12 cellular contexts compared by ENCODE assay signal in the genomic region with DNA sequence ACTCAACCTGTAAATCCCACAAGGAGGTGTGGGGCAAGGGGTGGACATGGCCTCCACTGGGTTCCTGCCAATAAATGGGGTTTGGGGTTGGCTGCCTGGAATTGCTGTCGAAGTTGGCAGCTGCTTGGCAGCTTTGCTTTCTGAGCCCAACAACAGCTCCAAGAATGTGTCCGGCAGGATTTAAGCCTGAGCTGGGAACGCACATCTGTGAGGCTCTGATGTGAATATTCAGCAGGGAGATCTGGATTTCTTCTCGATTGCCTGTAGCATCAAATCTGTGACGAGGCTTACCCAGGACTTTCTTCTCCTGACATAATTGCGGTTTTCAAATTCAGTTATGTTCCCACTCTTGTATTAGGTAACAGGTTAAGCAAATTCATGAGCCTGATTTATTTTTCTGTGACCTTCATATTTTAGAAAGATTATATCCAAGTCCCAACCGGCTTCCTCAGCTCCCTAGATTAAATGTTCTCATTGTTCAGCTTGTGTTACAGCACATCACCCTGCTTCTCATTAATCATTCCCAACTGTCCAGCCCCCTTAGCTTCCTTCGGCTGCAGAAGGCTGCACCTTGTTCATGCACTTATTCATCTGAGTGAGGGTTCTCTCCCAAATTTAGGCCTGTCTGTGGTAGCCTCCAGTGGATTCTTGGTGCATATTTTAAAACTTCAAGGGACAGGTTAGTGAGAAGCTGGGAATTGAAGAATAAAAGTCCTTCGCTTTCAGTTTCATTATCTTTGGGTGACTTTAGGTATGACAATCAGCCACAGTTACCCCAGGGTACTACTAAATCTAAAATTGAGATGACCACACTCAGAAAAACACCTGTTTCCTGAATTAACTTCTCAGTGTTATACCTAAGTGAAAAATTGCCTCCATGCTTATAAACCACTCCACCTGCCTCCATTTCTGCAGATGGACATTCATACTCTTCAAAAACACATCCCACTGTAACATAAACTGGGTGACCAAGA.
DNase-seq lines count a peak whose midpoint lies in the region; ATAC-seq, FAIRE-seq and TF ChIP-seq lines count a peak whose summit lies in the region.
"Had no signal": no experiment of that assay in that cellular context is flagged by ENCODE, and none has a peak within 500 bp of the region (broad histone marks: within the 10 kb centered on the region; RNA-seq: fewer than 3 reads in every experiment).

No MANE protein-coding gene starts in this region.

- no peak overlapping the region for H2BK5ac ChIP-seq in H9 (ENCODE audit: insufficient read length, low read length)

- H3K9ac ChIP-seq in Karpas-422 (ENCODE audit: low read length): no peak overlapping the region
- H3K9ac ChIP-seq in H9 (ENCODE audit: extremely low read depth, insufficient read length, low read length): no peak overlapping the region

- H3K27me3 Mint-ChIP-seq in H9 (ENCODE audit: low read depth): no peaks in the 10 kb centered on the region
- H3K27me3 Mint-ChIP-seq: activated T-helper 17 cell treated with anti-CD3 and anti-CD28 coated beads, Interleukin-2, amount 50 U/mL, for 72 hours had no signal

- H3K4me2 ChIP-seq in Karpas-422 (ENCODE audit: low read depth, low read length, poor library complexity, severe bottlenecking) (no peak overlapping the region), H9 (ENCODE audit: insufficient read depth, insufficient read length, low read length) (no peak overlapping the region)

- peak in 3 of 6 donors; percentile 16 to 38 (median 33) for DNase-seq in pancreas
- no peak for DNase-seq in Karpas-422
- no peak for DNase-seq in H9
- no peak for DNase-seq in superior temporal gyrus (ENCODE audit: extremely low spot score)
- no peak for DNase-seq in HUDEP-2 (lab: John Stamatoyannopoulos, UW; ENCODE audit: unreplicated experiment in 76 of 76)

- no peaks in the 10 kb centered on the region for H3K9me2 ChIP-seq in Karpas-422 (replicated peaks; ENCODE audit: insufficient read depth, low read length)

- no peak overlapping the region for H4K8ac ChIP-seq in H9 (replicated peaks; ENCODE audit: insufficient read length, low read depth, low read length)

- TF ChIP-seq CTCF in pancreas (IDR thresholded peaks at IDR 0.05) (no peak), H9 (conservative IDR thresholded peaks at IDR 0.05) (no peak)

- H3K27ac ChIP-seq in pancreas (no peak overlapping the region), Karpas-422 (ENCODE audit: low read length) (no peak overlapping the region), H9 (ENCODE audit: insufficient read length, low read depth, low read length) (no peak overlapping the region)

- no peak overlapping the region for H3K27ac Mint-ChIP-seq in H9
- H3K27ac Mint-ChIP-seq: activated T-helper 17 cell treated with anti-CD3 and anti-CD28 coated beads, Interleukin-2, amount 50 U/mL, for 72 hours; T-helper 1 cell treated with Interleukin-12 subunit alpha and Interleukin-12 subunit beta and Interleukin-4 antibody, amounts not matched to agents 30 μg/mL and 1 μg/mL, for 36 hours had no signal

- H3K27me3 ChIP-seq in pancreas (no peaks in the 10 kb centered on the region), Karpas-422 (ENCODE audit: low read length) (no peaks in the 10 kb centered on the region), H9 (ENCODE audit: insufficient read depth, low read length) (no peaks in the 10 kb centered on the region)

- H3K14ac ChIP-seq in H9 (ENCODE audit: insufficient read depth, low read length): no peak overlapping the region

- no peaks in the 10 kb centered on the region for H3K9me3 Mint-ChIP-seq in H9
- H3K9me3 Mint-ChIP-seq: activated T-helper 17 cell treated with anti-CD3 and anti-CD28 coated beads, Interleukin-2, amount 50 U/mL, for 72 hours; T-helper 1 cell treated with Interleukin-12 subunit alpha and Interleukin-12 subunit beta and Interleukin-4 antibody, amounts not matched to agents 30 μg/mL and 1 μg/mL, for 36 hours had no signal

- H3K36me3 Mint-ChIP-seq in H9 (ENCODE audit: insufficient read depth in 1 of 3, low read depth in 3 of 3): no peaks in the 10 kb centered on the region

- no peak overlapping the region for H2BK120ac ChIP-seq in H9 (ENCODE audit: low read depth, low read length, poor library complexity, severe bottlenecking)

- H3K79me1 ChIP-seq in H9 (ENCODE audit: insufficient read depth, low read depth, low read length, poor library complexity, severe bottlenecking): no peaks in the 10 kb centered on the region

- no peak overlapping the region for H3K56ac ChIP-seq in H9 (ENCODE audit: insufficient read length, low read depth, low read length)

- WGBS in pancreas, 2 donors: 20 to 26% methylated on average over 9 of the region's 9 CpGs
- WGBS in H9 (ENCODE audit: extremely low coverage, insufficient read length, low lambda C conversion rate): no CpG with 5 or more reads among the region's 9 CpGs

- H4K91ac ChIP-seq in H9 (ENCODE audit: insufficient read length, low read depth, low read length): no peak overlapping the region

- intact Hi-C loops in pancreas (cut with DNase I): no loop called here

- no peak overlapping the region for H2BK15ac ChIP-seq in H9 (ENCODE audit: low read depth, low read length)

- H3T11ph ChIP-seq in H9 (ENCODE audit: low read length): no peak overlapping the region

- no peak overlapping the region for H3K23ac ChIP-seq in H9 (ENCODE audit: insufficient read length, low read depth, low read length)

- H3K23me2 ChIP-seq in H9 (ENCODE audit: insufficient read length, low read depth, low read length, poor library complexity, severe bottlenecking): peaks cover 4% of the 10 kb centered on the region

- no peak overlapping the region for H3K18ac ChIP-seq in H9 (ENCODE audit: insufficient read length, low read depth, low read length)

- H2BK20ac ChIP-seq in H9 (ENCODE audit: low read depth, low read length, poor library complexity, severe bottlenecking): no peak overlapping the region

- no peak overlapping the region for H2BK12ac ChIP-seq in H9 (ENCODE audit: insufficient read length, low read depth, low read length)

- ATAC-seq in GM19035 (IDR thresholded peaks at IDR 0.05; ENCODE audit: unreplicated experiment): peak; percentile 86
- ATAC-seq in HG02610 (IDR thresholded peaks at IDR 0.05; ENCODE audit: unreplicated experiment): peak; percentile 94
- peak; percentile 74 for ATAC-seq in HG03575 (IDR thresholded peaks at IDR 0.05; ENCODE audit: extremely low read depth, insufficient number of reproducible peaks, low FRiP score, unreplicated experiment)
- ATAC-seq in pancreas: peak; percentile 29 to 65 (median 53)
- ATAC-seq: activated T-helper 17 cell treated with anti-CD3 and anti-CD28 coated beads, Interleukin-2, amount 50 U/mL, for 72 hours had no signal

- peaks cover 0 to 7% (median 3%) of the 10 kb centered on the region in 3 donors for H3K4me1 ChIP-seq in pancreas
- H3K4me1 ChIP-seq in Karpas-422 (ENCODE audit: low read length): peaks cover 19% of the 10 kb centered on the region
- no peaks in the 10 kb centered on the region for H3K4me1 ChIP-seq in H9 (ENCODE audit: insufficient read depth, low read length)

- H3K36me3 ChIP-seq in pancreas (peaks cover 0 to 19% (median 0%) of the 10 kb centered on the region in 3 donors), Karpas-422 (ENCODE audit: insufficient read depth, low read length) (peaks cover 18% of the 10 kb centered on the region; the same call in 1 of the 2 replicates)

- no peak overlapping the region for H3K4me3 ChIP-seq in pancreas
- H3K4me3 ChIP-seq in Karpas-422 (ENCODE audit: low read length): no peak overlapping the region
- H3K4me3 ChIP-seq: skin epidermis had no signal

- H3K79me2 ChIP-seq in Karpas-422 (ENCODE audit: low read length) (no peaks in the 10 kb centered on the region), H9 (ENCODE audit: insufficient read depth, low read length) (no peaks in the 10 kb centered on the region)

- H3K4me3 Mint-ChIP-seq in H9: no peak overlapping the region
- H3K4me3 Mint-ChIP-seq: activated T-helper 17 cell treated with anti-CD3 and anti-CD28 coated beads, Interleukin-2, amount 50 U/mL, for 72 hours; T-helper 1 cell treated with Interleukin-12 subunit alpha and Interleukin-12 subunit beta and Interleukin-4 antibody, amounts not matched to agents 30 μg/mL and 1 μg/mL, for 36 hours had no signal

- peaks cover 17 to 18% of the 10 kb centered on the region in 2 experiments for H3K4me1 Mint-ChIP-seq in H9
- H3K4me1 Mint-ChIP-seq: activated T-helper 17 cell treated with anti-CD3 and anti-CD28 coated beads, Interleukin-2, amount 50 U/mL, for 72 hours had no signal

- H3K9me3 ChIP-seq in pancreas (no peaks in the 10 kb centered on the region), Karpas-422 (ENCODE audit: low read length) (no peaks in the 10 kb centered on the region), H9 (ENCODE audit: control insufficient read depth, low read depth, low read length) (no peaks in the 10 kb centered on the region)

- no peak overlapping the region for H3K4ac ChIP-seq in H9 (ENCODE audit: low read depth, low read length)

- H4K20me1 ChIP-seq in Karpas-422 (ENCODE audit: insufficient read depth, low read depth, low read length) (no peaks in the 10 kb centered on the region), H9 (ENCODE audit: control insufficient read depth, insufficient read depth, insufficient read length) (no peaks in the 10 kb centered on the region)

- FAIRE-seq in pancreas (lab: Jason Lieb, UNC): no peak
- FAIRE-seq: islet of Langerhans had no signal

- H4K5ac ChIP-seq in H9 (ENCODE audit: insufficient read length, low read depth, low read length): no peak overlapping the region

- H2AFZ ChIP-seq in Karpas-422 (ENCODE audit: low read length) (no peak overlapping the region), H9 (ENCODE audit: low read length) (no peak overlapping the region)

- H2AK5ac ChIP-seq in H9 (ENCODE audit: insufficient read length, low read length): no peak overlapping the region
